In genomic region chr18:78199002-78199401, GRCh38 we compare ENCODE assay signal across 21 cellular contexts.
DNase-seq lines count a peak whose midpoint lies in the region; ATAC-seq, FAIRE-seq and TF ChIP-seq lines count a peak whose summit lies in the region.
"Had no signal": no experiment of that assay in that cellular context is flagged by ENCODE, and none has a peak within 500 bp of the region (broad histone marks: within the 10 kb centered on the region; RNA-seq: fewer than 3 reads in every experiment).

No MANE protein-coding gene starts in this region.

- intact Hi-C loops in HepG2 (cut with micrococcal nuclease; ENCODE audit: unreplicated experiment) (no loop called here), right lobe of liver (cut with DNase I) (no loop called here), K562 (cut with micrococcal nuclease) (no loop called here), Caco-2 (cut with micrococcal nuclease; ENCODE audit: unreplicated experiment) (no loop called here)

- H3K9ac ChIP-seq in HepG2 (ENCODE audit: insufficient read depth, low read depth, low read length): no peak overlapping the region
- H3K9ac ChIP-seq in K562 (ENCODE audit: insufficient read depth in 1 of 2, low read depth in 2 of 2, low read length in 2 of 2): no peak overlapping the region
- H3K9ac ChIP-seq: BLaER1 had no signal

- H3K36me3 ChIP-seq in HepG2 (replicated peaks in 1 of 2; ENCODE audit: control insufficient read depth in 1 of 2, insufficient read depth in 2 of 2, low read length in 2 of 2) (no peaks in the 10 kb centered on the region), right lobe of liver (no peaks in the 10 kb centered on the region), K562 (ENCODE audit: control insufficient read depth, insufficient read depth, low read length) (no peaks in the 10 kb centered on the region), Caco-2 (ENCODE audit: control insufficient read depth, insufficient read depth, low read length) (no peaks in the 10 kb centered on the region)
- H3K36me3 ChIP-seq: BE2C, BLaER1 had no signal

- no peaks in the 10 kb centered on the region for H3K79me2 ChIP-seq in HepG2 (ENCODE audit: insufficient read depth, low read length)
- no peaks in the 10 kb centered on the region for H3K79me2 ChIP-seq in K562 (ENCODE audit: control insufficient read depth, insufficient read depth, low read length)

- TF ChIP-seq RAD21 in HepG2 (CRISPR knock-in tag; IDR thresholded peaks at IDR 0.05) (no peak), K562 (CRISPR knock-in tag; conservative IDR thresholded peaks at IDR 0.05 in 1 of 2, IDR thresholded peaks at IDR 0.05 in 1 of 2) (no peak)

- no peaks in the 10 kb centered on the region; a peak in 1 of 5 replicates for H3K27me3 ChIP-seq in HepG2 (ENCODE audit: control insufficient read depth in 1 of 2, insufficient read depth in 2 of 2, low read length in 2 of 2)
- H3K27me3 ChIP-seq in right lobe of liver: no peaks in the 10 kb centered on the region
- no peaks in the 10 kb centered on the region for H3K27me3 ChIP-seq in K562 (ENCODE audit: control insufficient read depth in 2 of 2, insufficient read depth in 2 of 2, low read length in 2 of 2)
- no peaks in the 10 kb centered on the region for H3K27me3 ChIP-seq in Caco-2 (replicated peaks; ENCODE audit: control insufficient read depth, insufficient read depth, low read length)
- H3K27me3 ChIP-seq: BE2C, BLaER1 had no signal

- TF ChIP-seq POLR2A in HepG2 (IDR thresholded peaks at IDR 0.05; ENCODE audit: insufficient read depth in 1 of 2, low read depth in 2 of 2, low read length in 2 of 2) (no peak), right lobe of liver (IDR thresholded peaks at IDR 0.05) (no peak), K562 (conservative IDR thresholded peaks at IDR 0.05) (no peak)

- CTCF ChIA-PET in HepG2 (lab: Yijun Ruan, JAX; ENCODE audit: low intra/inter-chr PET ratio, low total read pairs): no interaction called here
- CTCF ChIA-PET in K562 (lab: Yijun Ruan, JAX; ENCODE audit: low intra/inter-chr PET ratio): no interaction called here
- CTCF ChIA-PET in Caco-2 (lab: Charles Lee): no interaction called here

- no peak overlapping the region for H3K4me3 Mint-ChIP-seq in Caco-2 (ENCODE audit: unreplicated experiment)
- H3K4me3 Mint-ChIP-seq: CD14-positive monocyte; CD4-positive, alpha-beta memory T cell; CD4-positive, CD25-positive, alpha-beta regulatory T cell; CD8-positive, alpha-beta memory T cell had no signal

- no peaks in the 10 kb centered on the region for H3K9me3 Mint-ChIP-seq in Caco-2 (ENCODE audit: unreplicated experiment)

- ATAC-seq in HepG2 (no peak), right lobe of liver (no peak), K562 (no peak), HG03342 (IDR thresholded peaks at IDR 0.05; ENCODE audit: unreplicated experiment) (no peak)

- FAIRE-seq in HepG2 (lab: Jason Lieb, UNC) (no peak), K562 (lab: Jason Lieb, UNC) (no peak)
- FAIRE-seq: A204.1, G401.6, GM12891, GM19239 had no signal

- no peaks in the 10 kb centered on the region for H4K20me1 ChIP-seq in HepG2 (ENCODE audit: insufficient read depth, low read length)
- H4K20me1 ChIP-seq in K562 (replicated peaks; ENCODE audit: control insufficient read depth, insufficient read depth, low read length): no peaks in the 10 kb centered on the region
- H4K20me1 ChIP-seq: BLaER1 had no signal

- 0% methylated on average over 4 of the region's 5 CpGs for WGBS in HepG2 (ENCODE audit: low lambda C conversion rate)
- WGBS in right lobe of liver (ENCODE audit: insufficient coverage, low coverage, low lambda C conversion rate, missing lambda C conversion rate): 40% methylated on average over 4 of the region's 5 CpGs
- 0% methylated on average over 4 of the region's 5 CpGs for WGBS in K562 (ENCODE audit: insufficient coverage, low coverage, missing lambda C conversion rate)

- no peak for TF ChIP-seq CTCF in HepG2 (CRISPR knock-in tag; IDR thresholded peaks at IDR 0.05)
- TF ChIP-seq CTCF in right lobe of liver (IDR thresholded peaks at IDR 0.05): no peak
- TF ChIP-seq CTCF in K562 (IDR thresholded peaks at IDR 0.05 in 2 of 3, conservative IDR thresholded peaks at IDR 0.05 in 1 of 3; ENCODE audit: insufficient read depth in 2 of 3, low read depth in 1 of 3, low read length in 3 of 3): no peak
- TF ChIP-seq CTCF in Caco-2 (IDR thresholded peaks at IDR 0.05; ENCODE audit: insufficient read depth in 1 of 2, low read depth in 1 of 2, low read length in 1 of 2, severe bottlenecking in 1 of 2, unreplicated experiment in 1 of 2): no peak

- no peak overlapping the region for H3K4me2 ChIP-seq in HepG2 (ENCODE audit: low read depth, low read length)
- no peak overlapping the region for H3K4me2 ChIP-seq in K562 (ENCODE audit: insufficient read depth, low read length)
- H3K4me2 ChIP-seq: BLaER1 had no signal

- no peak overlapping the region for H3K27ac Mint-ChIP-seq in Caco-2 (ENCODE audit: unreplicated experiment)
- H3K27ac Mint-ChIP-seq: CD4-positive, CD25-positive, alpha-beta regulatory T cell; CD8-positive, alpha-beta memory T cell had no signal

- POLR2A ChIA-PET in HepG2 (lab: Yijun Ruan, JAX) (no interaction called here), K562 (lab: Yijun Ruan, JAX) (no interaction called here), Caco-2 (lab: Charles Lee) (no interaction called here)

- H3K4me3 ChIP-seq in HepG2 (replicated peaks in 1 of 3; ENCODE audit: insufficient read depth in 1 of 3, low read depth in 2 of 3, low read length in 3 of 3) (no peak overlapping the region), right lobe of liver (no peak overlapping the region), K562 (no peak overlapping the region), Caco-2 (ENCODE audit: low read depth, low read length) (no peak overlapping the region)
- H3K4me3 ChIP-seq: BLaER1 had no signal

- no peaks in the 10 kb centered on the region for H3K4me1 Mint-ChIP-seq in Caco-2 (ENCODE audit: low read depth, unreplicated experiment)
- H3K4me1 Mint-ChIP-seq: CD14-positive monocyte; CD4-positive, alpha-beta memory T cell; CD8-positive, alpha-beta memory T cell had no signal

- H3K4me1 ChIP-seq in HepG2 (ENCODE audit: insufficient read depth, low read length): no peaks in the 10 kb centered on the region
- H3K4me1 ChIP-seq in right lobe of liver: no peaks in the 10 kb centered on the region
- no peaks in the 10 kb centered on the region for H3K4me1 ChIP-seq in K562 (replicated peaks in 1 of 2; ENCODE audit: control insufficient read depth in 2 of 2, insufficient read depth in 2 of 2, low read length in 2 of 2)
- no peaks in the 10 kb centered on the region for H3K4me1 ChIP-seq in Caco-2
- H3K4me1 ChIP-seq: BE2C, BLaER1 had no signal

- in situ Hi-C loops in HepG2 (cut with HindIII; ENCODE audit: extremely low pct_ligation_motif_present, low pct_unique_long_range_greater_than_20kb) (no loop called here), K562 (cut with MboI) (no loop called here)

- H3K9me3 ChIP-seq in HepG2 (ENCODE audit: low read length) (no peaks in the 10 kb centered on the region), right lobe of liver (no peaks in the 10 kb centered on the region), K562 (replicated peaks; ENCODE audit: control insufficient read depth, insufficient read depth, low read depth, low read length) (no peaks in the 10 kb centered on the region), Caco-2 (no peaks in the 10 kb centered on the region)
- H3K9me3 ChIP-seq: BE2C, BLaER1 had no signal

- BruUV-seq in HepG2 (replicated peaks; lab: Mats Ljungman, UMichigan) (no TSS peak), K562 (replicated peaks; lab: Mats Ljungman, UMichigan) (no TSS peak), Caco-2 (replicated peaks; lab: Mats Ljungman, UMichigan) (no TSS peak)

- no peak for TF ChIP-seq EP300 in HepG2 (IDR thresholded peaks at IDR 0.05; ENCODE audit: low read depth in 2 of 2, low read length in 2 of 2)
- TF ChIP-seq EP300 in HepG2 (CRISPR knock-in tag; IDR thresholded peaks at IDR 0.05; ENCODE audit: borderline replicate concordance): no peak
- TF ChIP-seq EP300 in K562 (IDR thresholded peaks at IDR 0.05; ENCODE audit: low read length): no peak

- no peaks in the 10 kb centered on the region for H3K36me3 Mint-ChIP-seq in Caco-2 (ENCODE audit: insufficient read depth, unreplicated experiment)
- H3K36me3 Mint-ChIP-seq: CD14-positive monocyte; CD4-positive, alpha-beta memory T cell; CD4-positive, CD25-positive, alpha-beta regulatory T cell; CD8-positive, alpha-beta memory T cell had no signal

- no peaks in the 10 kb centered on the region for H3K9me1 ChIP-seq in K562 (ENCODE audit: control insufficient read depth, insufficient read depth, low read length)

- H3K27ac ChIP-seq in HepG2 (ENCODE audit: extremely low read length, insufficient read depth, low read length): no peak overlapping the region
- no peak overlapping the region for H3K27ac ChIP-seq in right lobe of liver
- H3K27ac ChIP-seq in K562 (ENCODE audit: extremely low read depth, low read depth, low read length): no peak overlapping the region
- H3K27ac ChIP-seq: BLaER1 had no signal

- no peaks in the 10 kb centered on the region for H3K27me3 Mint-ChIP-seq in Caco-2 (ENCODE audit: insufficient read depth, unreplicated experiment)
- H3K27me3 Mint-ChIP-seq: CD4-positive, CD25-positive, alpha-beta regulatory T cell had no signal

- DNase-seq in HepG2 (ENCODE audit: low spot score) (no peak), right lobe of liver (no peak), K562 (ENCODE audit: extremely low read depth in 1 of 4, low spot score in 3 of 4) (no peak), Caco-2 (no peak)
- DNase-seq: 8988T; ACHN; BE2C; C1 segment of cervical spinal cord; Calu3; CD4-positive, alpha-beta memory T cell; CD4-positive, CD25-positive, alpha-beta regulatory T cell; CD8-positive, alpha-beta memory T cell; DMS79 treated with DMSO at 0.1 percent for 48 hours; GF-D8 had no signal

- H2AFZ ChIP-seq in HepG2 (ENCODE audit: low read length) (no peak overlapping the region), K562 (ENCODE audit: low read depth, low read length) (no peak overlapping the region)

TF ChIP-seq in HepG2, 621 proteins besides CTCF, POLR2A, EP300 and RAD21 (continues in another document):
- no peak for TF ChIP-seq ZNF530 (CRISPR knock-in tag; IDR thresholded peaks at IDR 0.05; ENCODE audit: low read depth)

TF ChIP-seq in K562, 482 proteins besides CTCF, POLR2A, EP300 and RAD21 (continues in another document):
- TF ChIP-seq, protein P1, sequence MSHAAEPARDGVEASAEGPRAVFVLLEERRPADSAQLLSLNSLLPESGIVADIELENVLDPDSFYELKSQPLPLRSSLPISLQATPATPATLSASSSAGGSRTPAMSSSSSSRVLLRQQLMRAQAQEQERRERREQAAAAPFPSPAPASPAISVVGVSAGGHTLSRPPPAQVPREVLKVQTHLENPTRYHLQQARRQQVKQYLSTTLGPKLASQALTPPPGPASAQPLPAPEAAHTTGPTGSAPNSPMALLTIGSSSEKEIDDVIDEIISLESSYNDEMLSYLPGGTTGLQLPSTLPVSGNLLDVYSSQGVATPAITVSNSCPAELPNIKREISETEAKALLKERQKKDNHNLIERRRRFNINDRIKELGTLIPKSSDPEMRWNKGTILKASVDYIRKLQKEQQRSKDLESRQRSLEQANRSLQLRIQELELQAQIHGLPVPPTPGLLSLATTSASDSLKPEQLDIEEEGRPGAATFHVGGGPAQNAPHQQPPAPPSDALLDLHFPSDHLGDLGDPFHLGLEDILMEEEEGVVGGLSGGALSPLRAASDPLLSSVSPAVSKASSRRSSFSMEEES (CRISPR knock-in tag; IDR thresholded peaks at IDR 0.05): peak; percentile 54
- TF ChIP-seq ZNF282 (CRISPR knock-in tag; IDR thresholded peaks at IDR 0.05) (no peak), RAD51 (IDR thresholded peaks at IDR 0.05; ENCODE audit: borderline replicate concordance, low read depth) (peak; percentile 37; the same call in 1 of the 2 replicates)
